Comparison of ENCODE assay signal across 20 cellular contexts in the genomic region with DNA sequence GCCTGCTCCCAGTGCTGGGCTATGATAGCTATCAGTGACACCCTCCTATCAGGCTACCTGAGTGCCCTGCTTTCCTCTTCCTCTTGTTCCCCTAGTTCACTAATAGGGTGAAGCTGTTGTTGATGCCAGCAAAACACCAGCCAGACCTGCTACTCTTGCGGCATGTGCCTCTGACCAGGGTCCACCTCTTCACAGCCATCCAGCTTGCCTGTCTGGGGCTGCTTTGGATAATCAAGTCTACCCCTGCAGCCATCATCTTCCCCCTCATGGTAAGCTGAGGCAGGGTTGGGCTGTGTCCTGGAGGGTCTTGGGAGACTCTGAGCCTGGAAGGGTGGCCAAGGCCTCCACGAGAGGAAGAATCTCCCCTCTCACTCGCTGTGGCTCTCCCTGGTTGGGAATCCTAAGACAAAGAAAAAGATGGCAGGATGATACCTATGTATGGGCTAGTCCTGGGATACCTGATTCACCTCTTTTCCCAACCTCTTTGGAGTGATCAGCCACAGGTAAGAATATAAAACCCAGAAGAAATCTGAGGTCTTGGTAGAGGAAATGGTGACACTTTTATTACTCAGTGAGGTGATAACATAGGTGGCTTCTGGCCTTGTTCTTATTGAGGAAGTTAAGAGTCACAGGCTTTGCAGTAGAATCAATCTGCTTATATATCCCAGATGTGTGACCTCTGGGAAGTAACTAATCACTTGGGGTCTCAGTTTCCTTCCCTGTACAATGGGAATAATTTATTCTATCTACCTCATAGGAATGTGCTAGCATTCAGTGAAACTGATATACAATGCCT. TPM values are rescaled to one million over a fixed set of nuclear protein-coding genes. Genes with fewer than 3 reads are reported as not detected.
DNase-seq lines count a peak whose midpoint lies in the region; TF ChIP-seq lines count a peak whose summit lies in the region.
"Had no signal": no experiment of that assay in that cellular context is flagged by ENCODE, and none has a peak within 500 bp of the region (broad histone marks: within the 10 kb centered on the region; RNA-seq: fewer than 3 reads in every experiment).

No MANE protein-coding gene starts in this region.

- no peak overlapping the region for H3K27ac Mint-ChIP-seq in neural progenitor cell
- H3K27ac Mint-ChIP-seq: CD8-positive, alpha-beta memory T cell; H9 had no signal

- DNase-seq in colonic mucosa (no peak), mesenteric fat pad (ENCODE audit: low spot score) (peak; percentile 53), neural progenitor cell (ENCODE audit: low spot score) (no peak), transverse colon (no peak), GM19240 (ENCODE audit: insufficient read length, low spot score) (no peak), esophagus squamous epithelium (lab: John Stamatoyannopoulos, UW) (no peak), DMS153 treated with DMSO at 0.1 percent for 48 hours (lab: John Stamatoyannopoulos, UW; ENCODE audit: unreplicated experiment) (no peak)
- DNase-seq: ACHN; BE2C; C1 segment of cervical spinal cord; CD4-positive, CD25-positive, alpha-beta regulatory T cell; CD8-positive, alpha-beta memory T cell; COR-L47; DMS 273 treated with DMSO at 0.1 percent for 48 hours; DMS79; GDM1; H9 had no signal

- H3K36me3 ChIP-seq in colonic mucosa (no peaks in the 10 kb centered on the region), neural progenitor cell (no peaks in the 10 kb centered on the region), transverse colon (no peaks in the 10 kb centered on the region), esophagus squamous epithelium (no peaks in the 10 kb centered on the region)
- H3K36me3 ChIP-seq: BE2C had no signal

- no peaks in the 10 kb centered on the region for H4K20me1 ChIP-seq in neural progenitor cell (ENCODE audit: low read depth)

- H3K9me3 ChIP-seq in colonic mucosa (no peaks in the 10 kb centered on the region), neural progenitor cell (ENCODE audit: low read depth) (no peaks in the 10 kb centered on the region), transverse colon (no peaks in the 10 kb centered on the region), esophagus squamous epithelium (no peaks in the 10 kb centered on the region)
- H3K9me3 ChIP-seq: BE2C had no signal

- 93% methylated on average over 3 of the region's 3 CpGs; no CpG with 5 or more reads in 1 of the 2 donors for WGBS in transverse colon (ENCODE audit: low coverage in 1 of 2), 2 donors
- 90% methylated on average over 3 of the region's 3 CpGs; no CpG with 5 or more reads in 1 of the 2 donors for WGBS in esophagus squamous epithelium, 2 donors

- H3K27ac ChIP-seq in colonic mucosa (peak overlapping the region; percentile 40), neural progenitor cell (no peak overlapping the region), transverse colon (peak overlapping the region in 3 of 4 donors; percentile 17 to 41 (median 41)), esophagus squamous epithelium (no peak overlapping the region)

- H3K36me3 Mint-ChIP-seq in neural progenitor cell: no peaks in the 10 kb centered on the region
- H3K36me3 Mint-ChIP-seq: CD4-positive, CD25-positive, alpha-beta regulatory T cell; CD8-positive, alpha-beta memory T cell; IgD-negative memory B cell had no signal

- no peaks in the 10 kb centered on the region for H3K9me3 Mint-ChIP-seq in neural progenitor cell
- H3K9me3 Mint-ChIP-seq: CD4-positive, CD25-positive, alpha-beta regulatory T cell; CD8-positive, alpha-beta memory T cell; H9; IgD-negative memory B cell had no signal

- intact Hi-C loops in colonic mucosa (cut with DNase I): loop anchor here (5.0 to 10.0 kb wide), 2 partner anchors 173 to 266 kb away; a partner anchor contains a TSS
- intact Hi-C loops in transverse colon (cut with DNase I; ENCODE audit: low total_unique reads): no loop called here
- intact Hi-C loops in esophagus squamous epithelium (cut with DNase I): loop anchor here (10.0 kb wide), 1 partner anchor 263 kb away; a partner anchor contains a TSS

- H3K4me1 ChIP-seq in colonic mucosa: peaks cover 5% of the 10 kb centered on the region
- H3K4me1 ChIP-seq in neural progenitor cell: peaks cover 3% of the 10 kb centered on the region
- H3K4me1 ChIP-seq in transverse colon: peaks cover 0 to 15% (median 5%) of the 10 kb centered on the region in 4 donors
- H3K4me1 ChIP-seq in esophagus squamous epithelium: peaks cover 8 to 41% (median 9%) of the 10 kb centered on the region in 3 donors
- H3K4me1 ChIP-seq: BE2C had no signal

- no peak overlapping the region for H2AFZ ChIP-seq in neural progenitor cell (replicated peaks)

- H3K27me3 Mint-ChIP-seq in neural progenitor cell (ENCODE audit: insufficient read depth, low read depth): peaks cover 4% of the 10 kb centered on the region
- H3K27me3 Mint-ChIP-seq: CD4-positive, CD25-positive, alpha-beta regulatory T cell; CD8-positive, alpha-beta memory T cell; IgD-negative memory B cell had no signal

- H3K4me2 ChIP-seq in neural progenitor cell: no peak overlapping the region

- no peak overlapping the region for H3K9ac ChIP-seq in colonic mucosa (ENCODE audit: low read depth in 2 of 2, low read length in 2 of 2)
- peak overlapping the region; percentile 13 for H3K9ac ChIP-seq in neural progenitor cell

- no peak for TF ChIP-seq EP300 in transverse colon (IDR thresholded peaks at IDR 0.05; ENCODE audit: low read depth)

- no peaks in the 10 kb centered on the region for H3K79me2 ChIP-seq in neural progenitor cell (ENCODE audit: low read depth)

- H3K27me3 ChIP-seq in colonic mucosa: no peaks in the 10 kb centered on the region
- no peaks in the 10 kb centered on the region for H3K27me3 ChIP-seq in neural progenitor cell
- H3K27me3 ChIP-seq in transverse colon: no peaks in the 10 kb centered on the region
- H3K27me3 ChIP-seq in esophagus squamous epithelium: no peaks in the 10 kb centered on the region
- H3K27me3 ChIP-seq: BE2C had no signal

- in situ Hi-C loops in transverse colon (cut with MboI; ENCODE audit: low pct_ligation_motif_present in 1 of 4, low pct_unique_long_range_greater_than_20kb in 1 of 4, low sequenced_read_pairs in 3 of 4): no loop called here

- H3K4me1 Mint-ChIP-seq in neural progenitor cell: peaks cover 5% of the 10 kb centered on the region

- TF ChIP-seq CTCF in colonic mucosa (IDR thresholded peaks at IDR 0.05) (no peak), neural progenitor cell (IDR thresholded peaks at IDR 0.05) (no peak), transverse colon (IDR thresholded peaks at IDR 0.05) (no peak), esophagus squamous epithelium (IDR thresholded peaks at IDR 0.05) (no peak)

- no peaks in the 10 kb centered on the region for H3F3A ChIP-seq in neural progenitor cell (ENCODE audit: low read depth)

- TF ChIP-seq POLR2A in transverse colon (IDR thresholded peaks at IDR 0.05): no peak
- no peak for TF ChIP-seq POLR2A in esophagus squamous epithelium (IDR thresholded peaks at IDR 0.05)

- H3K4me3 ChIP-seq in colonic mucosa (no peak overlapping the region), neural progenitor cell (no peak overlapping the region), transverse colon (no peak overlapping the region), esophagus squamous epithelium (no peak overlapping the region)

- no peak overlapping the region for H3K4me3 Mint-ChIP-seq in neural progenitor cell
- H3K4me3 Mint-ChIP-seq: CD4-positive, CD25-positive, alpha-beta regulatory T cell; CD8-positive, alpha-beta memory T cell; IgD-negative memory B cell had no signal

RNA-seq across cellular contexts. Expression of a gene that starts 11.6 kb away (rescaled TPM):
- total RNA-seq in colonic mucosa (under 1 TPM in 1 of 2 donors, not detected in 1; 0.42 TPM), mesenteric fat pad (0.22 TPM), neural progenitor cell (ENCODE audit: low replicate concordance) (not detected in 2 replicates), transverse colon (1 to 10 TPM in 1 of 4 donors, under 1 TPM in 2, not detected in 1; 0.48 to 3.0 (median 0.82) TPM), esophagus squamous epithelium (1 to 10 TPM in 1 of 4 donors, under 1 TPM in 1, not detected in 2; 0.04 to 1.2 TPM)
- total RNA-seq: CD4-positive, CD25-positive, alpha-beta regulatory T cell; CD8-positive, alpha-beta memory T cell; Daoy; HepG2 had no signal

RNA-seq across cellular contexts. Expression of a gene that starts 25.2 kb away (rescaled TPM):
- total RNA-seq in colonic mucosa: 10 to 100 TPM in 1 of 2 donors, 1 to 10 TPM in 1; 4.3 to 14.6 TPM
- 48.5 TPM for total RNA-seq in mesenteric fat pad
- 2.4 and 3.4 TPM in 2 replicates for total RNA-seq in neural progenitor cell (ENCODE audit: low replicate concordance)
- 10 to 100 TPM; 10.5 to 40.0 (median 35.6) TPM for total RNA-seq in transverse colon
- 10 to 100 TPM; 24.6 to 72.4 (median 42.1) TPM for total RNA-seq in esophagus squamous epithelium

RNA-seq across cellular contexts. Expression of a gene that starts 30.1 kb away (rescaled TPM):
- total RNA-seq in colonic mucosa (100 to 1,000 TPM; 108 to 115 TPM), mesenteric fat pad (90.5 TPM), neural progenitor cell (ENCODE audit: low replicate concordance) (83.4 and 110 TPM in 2 replicates), transverse colon (100 to 1,000 TPM; 113 to 212 (median 164) TPM), esophagus squamous epithelium (100 to 1,000 TPM in 1 of 4 donors, 10 to 100 TPM in 3; 55.7 to 130 (median 87.2) TPM)

Comparison
In these comparisons a context has a peak if more than half of its experiments do, and no peak if none do; other contexts are left out.
1. H3K27ac ChIP-seq: peak in colonic mucosa (single experiment) and transverse colon (3 of 4); none in neural progenitor cell (single experiment) and esophagus squamous epithelium (0 of 4).